In genomic region chr10:44932338-44933116, GRCh38 we compare ENCODE assay signal across 9 cellular contexts. TPM values are rescaled to one million over a fixed set of nuclear protein-coding genes. Genes with fewer than 3 reads are reported as not detected.
DNase-seq lines count a peak whose midpoint lies in the region; ATAC-seq and TF ChIP-seq lines count a peak whose summit lies in the region.
"Had no signal": no experiment of that assay in that cellular context is flagged by ENCODE, and none has a peak within 500 bp of the region (broad histone marks: within the 10 kb centered on the region; RNA-seq: fewer than 3 reads in every experiment).

No MANE protein-coding gene starts in this region.

- H3K4me3 ChIP-seq in GM12864 (ENCODE audit: low read depth, low read length) (no peak overlapping the region), left ventricle myocardium inferior (no peak overlapping the region)

- H3K27me3 Mint-ChIP-seq in activated naive CD8-positive, alpha-beta T cell treated with anti-CD3 and anti-CD28 coated beads, Interleukin-2, amount 50 U/mL, for 24 hours, result peaks cover 2% of the 10 kb centered on the region

- no peaks in the 10 kb centered on the region for H3K36me3 Mint-ChIP-seq in activated naive CD8-positive, alpha-beta T cell treated with anti-CD3 and anti-CD28 coated beads, Interleukin-2, amount 50 U/mL, for 24 hours (ENCODE audit: low read depth)

- no peak overlapping the region for H3K4me3 Mint-ChIP-seq in activated naive CD8-positive, alpha-beta T cell treated with anti-CD3 and anti-CD28 coated beads, Interleukin-2, amount 50 U/mL, for 24 hours

- H3K27me3 ChIP-seq in left ventricle myocardium inferior (ENCODE audit: low read depth), result no peaks in the 10 kb centered on the region

- H3K36me3 ChIP-seq in KOPT-K1 (ENCODE audit: insufficient read depth, low read length), result no peaks in the 10 kb centered on the region
- H3K36me3 ChIP-seq in left ventricle myocardium inferior, result no peaks in the 10 kb centered on the region

- no peaks in the 10 kb centered on the region for H3K9me3 Mint-ChIP-seq in activated naive CD8-positive, alpha-beta T cell treated with anti-CD3 and anti-CD28 coated beads, Interleukin-2, amount 50 U/mL, for 24 hours

- peaks cover 6% of the 10 kb centered on the region for H3K4me1 Mint-ChIP-seq in activated naive CD8-positive, alpha-beta T cell treated with anti-CD3 and anti-CD28 coated beads, Interleukin-2, amount 50 U/mL, for 24 hours

- H3K4me1 ChIP-seq in left ventricle myocardium inferior, result peaks cover 47% of the 10 kb centered on the region

- intact Hi-C loops in left ventricle myocardium inferior (cut with micrococcal nuclease), result loop anchor here (5.0 kb wide), 1 partner anchor 45 kb away; the partner anchor contains the start of gene DEPP1

- H3K27ac Mint-ChIP-seq in activated naive CD8-positive, alpha-beta T cell treated with anti-CD3 and anti-CD28 coated beads, Interleukin-2, amount 50 U/mL, for 24 hours, result no peak overlapping the region

- H3K27ac ChIP-seq in KOPT-K1 (ENCODE audit: low read depth, low read length, poor library complexity, severe bottlenecking) (peak overlapping the region; percentile 64), left ventricle myocardium inferior (replicated peaks) (peak overlapping the region; percentile 39)

- H3K9me3 ChIP-seq in KOPT-K1 (ENCODE audit: insufficient read depth, low read length, poor library complexity, severe bottlenecking), result no peaks in the 10 kb centered on the region
- no peaks in the 10 kb centered on the region for H3K9me3 ChIP-seq in left ventricle myocardium inferior (replicated peaks)

- peak; percentile 61 for DNase-seq in GM12864 (ENCODE audit: low read depth)
- DNase-seq in GOT3 (lab: John Stamatoyannopoulos, UW), result peak; percentile 41
- DNase-seq in T follicular helper cell (ENCODE audit: low read depth), result peak; percentile 63
- DNase-seq in activated naive CD8-positive, alpha-beta T cell treated with anti-CD3 and anti-CD28 coated beads, Interleukin-2, amount 50 U/mL, for 24 hours, result peak; percentile 92
- peak; percentile 93 for DNase-seq in left ventricle myocardium inferior
- peak; percentile 55 for DNase-seq in renal cortical epithelial cell (ENCODE audit: low read depth)
- no peak for DNase-seq in NCI-H524 treated with DMSO at 0.1 percent for 48 hours (lab: John Stamatoyannopoulos, UW)

- peak; percentile 99 for TF ChIP-seq CTCF in GM12864 (IDR thresholded peaks at IDR 0.05; ENCODE audit: low read depth, low read length, missing control alignments)
- TF ChIP-seq CTCF in left ventricle myocardium inferior (IDR thresholded peaks at IDR 0.05; ENCODE audit: borderline replicate concordance), result peak; percentile 97

- ATAC-seq in activated naive CD8-positive, alpha-beta T cell treated with anti-CD3 and anti-CD28 coated beads, Interleukin-2, amount 50 U/mL, for 24 hours, result peak; percentile 89

RNA-seq across cellular contexts. Expression of gene TMEM72, which starts 21.4 kb away (rescaled TPM):
- not detected for total RNA-seq in left ventricle myocardium inferior
- total RNA-seq in renal cortical epithelial cell, result 0.15 TPM in 1 of 2 replicates, not detected in the other
- total RNA-seq: urinary bladder had no signal

RNA-seq across cellular contexts. Expression of gene RASSF4, which starts 27.1 kb away (rescaled TPM):
- total RNA-seq in left ventricle myocardium inferior (103 TPM), renal cortical epithelial cell (79.1 and 155 TPM in 2 replicates)

RNA-seq across cellular contexts. Expression of gene DEPP1, which starts 46.1 kb away (rescaled TPM):
- 27.5 TPM for total RNA-seq in left ventricle myocardium inferior
- total RNA-seq in renal cortical epithelial cell, result 11.3 and 24.5 TPM in 2 replicates
